29 cellular contexts compared by ENCODE assay signal in the genomic region with DNA sequence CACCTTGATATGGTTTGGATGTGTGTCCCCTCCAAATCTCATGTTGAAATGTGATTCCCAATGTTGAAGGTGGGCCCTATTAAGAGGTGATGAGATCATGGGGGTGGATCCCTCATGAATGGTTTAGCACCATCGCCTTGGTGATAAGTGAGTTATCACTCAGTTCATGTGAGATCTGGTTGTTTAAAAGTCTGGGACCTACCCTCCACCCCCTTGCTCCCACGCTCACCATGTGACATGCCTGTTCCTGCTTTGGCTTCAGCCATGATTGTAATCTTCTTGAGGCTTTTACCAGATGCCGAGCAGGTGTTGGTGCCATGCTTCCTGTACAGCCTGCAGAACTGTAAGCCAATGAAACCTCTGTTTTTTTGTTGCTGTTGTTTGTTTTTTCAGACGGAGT.
"Had no signal": no experiment of that assay in that cellular context is flagged by ENCODE, and none has a peak within 500 bp of the region (broad histone marks: within the 10 kb centered on the region; RNA-seq: fewer than 3 reads in every experiment).

No MANE protein-coding gene starts in this region.

- H3K4me3 ChIP-seq: colonic mucosa, esophagus muscularis mucosa, gastroesophageal sphincter, heart left ventricle, hepatocyte, lower lobe of right lung, mucosa of descending colon, ovary, psoas muscle, sigmoid colon, stomach, tibial artery, upper lobe of left lung, uterus had no signal

- H3K9me3 Mint-ChIP-seq: dendritic cell treated with granulocyte-macrophage colony-stimulating factor and Interleukin-4, amounts not matched to agents 40 ng/mL and 50 ng/mL, for 4 days had no signal

- H3K27me3 ChIP-seq: colonic mucosa, esophagus muscularis mucosa, foreskin keratinocyte, gastroesophageal sphincter, heart left ventricle, hepatocyte, ovary, sigmoid colon, stomach, tibial artery, upper lobe of left lung, uterus had no signal

- H3K36me3 ChIP-seq: colonic mucosa, esophagus muscularis mucosa, heart left ventricle, lower lobe of right lung, ovary, sigmoid colon, stomach, tibial artery, upper lobe of left lung, uterus had no signal

- H3K4me1 ChIP-seq: colonic mucosa, foreskin keratinocyte, lower lobe of right lung, psoas muscle, uterus had no signal

- H3K9me3 ChIP-seq: colonic mucosa, esophagus muscularis mucosa, gastroesophageal sphincter, heart left ventricle, lower lobe of right lung, mucosa of descending colon, ovary, psoas muscle, sigmoid colon, stomach, tibial artery, upper lobe of left lung, uterus had no signal

- H3K4me2 ChIP-seq: hepatocyte had no signal

- H3K36me3 Mint-ChIP-seq: stimulated activated effector memory CD8-positive, alpha-beta T cell treated with anti-CD3 and anti-CD28 coated beads, Interleukin-12 subunit alpha, Interleukin-12 subunit beta, amount 100 ng/mL, for 72 hours had no signal

- H3K4me3 Mint-ChIP-seq: dendritic cell treated with granulocyte-macrophage colony-stimulating factor and Interleukin-4, amounts not matched to agents 40 ng/mL and 50 ng/mL, for 4 days; mesothelial cell of epicardium; naive B cell; stimulated activated effector memory CD8-positive, alpha-beta T cell treated with anti-CD3 and anti-CD28 coated beads, Interleukin-12 subunit alpha, Interleukin-12 subunit beta, amount 100 ng/mL, for 72 hours had no signal

- H3K27ac ChIP-seq: colonic mucosa, esophagus muscularis mucosa, foreskin keratinocyte, gastroesophageal sphincter, heart left ventricle, hepatocyte, lower lobe of right lung, ovary, psoas muscle, sigmoid colon, stomach, tibial artery, upper lobe of left lung, uterus had no signal

- H3K27me3 Mint-ChIP-seq: dendritic cell treated with granulocyte-macrophage colony-stimulating factor and Interleukin-4, amounts not matched to agents 40 ng/mL and 50 ng/mL, for 4 days had no signal

- DNase-seq: colonic mucosa; effector CD8-positive, alpha-beta T cell; foreskin keratinocyte; heart left ventricle; kidney glomerular epithelial cell; left colon; left ventricle myocardium superior; lower lobe of right lung; mucosa of descending colon; naive B cell; occipital lobe; ovary; posterior cingulate gyrus; psoas muscle; right cardiac atrium; sigmoid colon; stimulated activated CD4-positive, alpha-beta T cell treated with anti-CD3 and anti-CD28 coated beads, Interleukin-2, amount 100 ng/mL, for 24 hours; stimulated activated CD4-positive, alpha-beta T cell treated with anti-CD3 and anti-CD28 coated beads, Interleukin-4, amount 100 ng/mL, for 24 hours; stimulated activated naive CD4-positive, alpha-beta T cell treated with Interleukin-2 at 50 U/mL for 16 hours; stomach; tibial artery; upper lobe of left lung; uterus had no signal

- H3K27ac Mint-ChIP-seq: dendritic cell treated with granulocyte-macrophage colony-stimulating factor and Interleukin-4, amounts not matched to agents 40 ng/mL and 50 ng/mL, for 4 days; mesothelial cell of epicardium; stimulated activated effector memory CD8-positive, alpha-beta T cell treated with anti-CD3 and anti-CD28 coated beads, Interleukin-12 subunit alpha, Interleukin-12 subunit beta, amount 100 ng/mL, for 72 hours had no signal

- ATAC-seq: foreskin keratinocyte; gastroesophageal sphincter; heart left ventricle; left colon; left ventricle myocardium superior; lower lobe of right lung; mucosa of descending colon; psoas muscle; right cardiac atrium; stimulated activated effector memory CD8-positive, alpha-beta T cell treated with anti-CD3 and anti-CD28 coated beads, Interleukin-12 subunit alpha, Interleukin-12 subunit beta, amount 100 ng/mL, for 72 hours had no signal
